In the genomic region with DNA sequence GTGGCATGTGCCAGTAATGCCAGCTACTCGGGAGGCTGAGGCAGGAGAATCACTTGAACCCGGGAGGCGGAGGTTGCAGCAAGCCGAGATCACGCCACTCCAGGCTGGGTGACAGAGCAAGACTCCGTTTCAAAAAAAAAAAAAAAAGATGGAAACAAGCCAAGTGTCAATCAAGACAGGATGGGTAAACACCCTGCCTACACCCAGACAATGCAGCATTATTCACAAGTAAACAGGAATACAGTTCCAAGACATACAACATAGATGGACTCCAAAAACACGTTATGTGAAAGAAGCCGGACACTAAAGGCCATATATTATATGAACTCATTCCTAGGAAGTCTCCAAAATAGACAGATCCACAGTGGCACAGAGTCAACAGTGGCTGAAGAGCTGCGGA, we compare ENCODE assay signal across 1 cellular context.
TF ChIP-seq lines count a peak whose summit lies in the region.

No MANE protein-coding gene starts in this region.

TF ChIP-seq in HepG2, 621 proteins besides CTCF, POLR2A, EP300 and RAD21 (continues in another document):
- TF ChIP-seq ZSCAN29 (CRISPR knock-in tag; conservative IDR thresholded peaks at IDR 0.05): no peak
- TF ChIP-seq, protein P1, sequence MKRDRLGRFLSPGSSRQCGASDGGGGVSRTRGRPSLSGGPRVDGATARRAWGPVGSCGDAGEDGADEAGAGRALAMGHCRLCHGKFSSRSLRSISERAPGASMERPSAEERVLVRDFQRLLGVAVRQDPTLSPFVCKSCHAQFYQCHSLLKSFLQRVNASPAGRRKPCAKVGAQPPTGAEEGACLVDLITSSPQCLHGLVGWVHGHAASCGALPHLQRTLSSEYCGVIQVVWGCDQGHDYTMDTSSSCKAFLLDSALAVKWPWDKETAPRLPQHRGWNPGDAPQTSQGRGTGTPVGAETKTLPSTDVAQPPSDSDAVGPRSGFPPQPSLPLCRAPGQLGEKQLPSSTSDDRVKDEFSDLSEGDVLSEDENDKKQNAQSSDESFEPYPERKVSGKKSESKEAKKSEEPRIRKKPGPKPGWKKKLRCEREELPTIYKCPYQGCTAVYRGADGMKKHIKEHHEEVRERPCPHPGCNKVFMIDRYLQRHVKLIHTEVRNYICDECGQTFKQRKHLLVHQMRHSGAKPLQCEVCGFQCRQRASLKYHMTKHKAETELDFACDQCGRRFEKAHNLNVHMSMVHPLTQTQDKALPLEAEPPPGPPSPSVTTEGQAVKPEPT (CRISPR knock-in tag; IDR thresholded peaks at IDR 0.05; ENCODE audit: low read depth): no peak
- no peak for TF ChIP-seq ZFP36L2 (CRISPR knock-in tag; IDR thresholded peaks at IDR 0.05)
- no peak for TF ChIP-seq ZEB1 (IDR thresholded peaks at IDR 0.05; ENCODE audit: insufficient replicate concordance, low read depth)
- no peak for TF ChIP-seq HMGXB4 (CRISPR knock-in tag; IDR thresholded peaks at IDR 0.05; ENCODE audit: borderline replicate concordance in 1 of 2, low read depth in 1 of 2)
- no peak for TF ChIP-seq NFE2L2 (IDR thresholded peaks at IDR 0.05; ENCODE audit: low read length)
- TF ChIP-seq RBM22 (optimal IDR thresholded peaks at IDR 0.05; ENCODE audit: low read length): peak; percentile 76
- TF ChIP-seq SOX13 (IDR thresholded peaks at IDR 0.05): no peak
- TF ChIP-seq SOX13 (CRISPR knock-in tag; conservative IDR thresholded peaks at IDR 0.05 in 1 of 2, IDR thresholded peaks at IDR 0.05 in 1 of 2): peak in 1 of 2 experiments; percentile 76; a peak in 2 of 4 replicates
- TF ChIP-seq CC2D1A (CRISPR knock-in tag; IDR thresholded peaks at IDR 0.05): no peak
- TF ChIP-seq FOXP1 (IDR thresholded peaks at IDR 0.05): 0 out of 2 replicates have a peak, but pooled peaks have one; percentile 37
- TF ChIP-seq FOXP1 (CRISPR knock-in tag; IDR thresholded peaks at IDR 0.05): peak; percentile 84
- TF ChIP-seq ZFP91 (CRISPR knock-in tag; IDR thresholded peaks at IDR 0.05; ENCODE audit: borderline replicate concordance): no peak
- TF ChIP-seq ZNF850 (CRISPR knock-in tag; conservative IDR thresholded peaks at IDR 0.05): no peak
- no peak for TF ChIP-seq POGK (CRISPR knock-in tag; conservative IDR thresholded peaks at IDR 0.05)
- TF ChIP-seq FOXO1 (CRISPR knock-in tag; IDR thresholded peaks at IDR 0.05): no peak
- no peak for TF ChIP-seq JUN (CRISPR knock-in tag; IDR thresholded peaks at IDR 0.05)
- TF ChIP-seq ZNF441 (CRISPR knock-in tag; IDR thresholded peaks at IDR 0.05; ENCODE audit: borderline replicate concordance): peak; percentile 80
- TF ChIP-seq MEIS1 (CRISPR knock-in tag; IDR thresholded peaks at IDR 0.05; ENCODE audit: borderline replicate concordance): peak; percentile 77; the same call in 1 of the 2 replicates
- no peak for TF ChIP-seq ZNF343 (CRISPR knock-in tag; IDR thresholded peaks at IDR 0.05)
- TF ChIP-seq NR2F6 (IDR thresholded peaks at IDR 0.05): no peak
- TF ChIP-seq NR2F6 (CRISPR knock-in tag; IDR thresholded peaks at IDR 0.05): no peak
- TF ChIP-seq ATF7-NPFF (CRISPR knock-in tag; IDR thresholded peaks at IDR 0.05; ENCODE audit: low read depth): no peak
- no peak for TF ChIP-seq SRF (IDR thresholded peaks at IDR 0.05; ENCODE audit: low read depth, low read length)
- TF ChIP-seq ZBTB26 (CRISPR knock-in tag; IDR thresholded peaks at IDR 0.05; ENCODE audit: borderline replicate concordance): no peak
- no peak for TF ChIP-seq ZBTB8A (CRISPR knock-in tag; IDR thresholded peaks at IDR 0.05; ENCODE audit: borderline replicate concordance, low read depth)
- TF ChIP-seq MEIS2 (CRISPR knock-in tag; IDR thresholded peaks at IDR 0.05): peak; percentile 46; the same call in 1 of the 2 replicates
- no peak for TF ChIP-seq ZNF749 (CRISPR knock-in tag; IDR thresholded peaks at IDR 0.05; ENCODE audit: borderline replicate concordance)
- TF ChIP-seq SNAI1 (CRISPR knock-in tag; IDR thresholded peaks at IDR 0.05; ENCODE audit: borderline replicate concordance): no peak
- no peak for TF ChIP-seq ARNTL (CRISPR knock-in tag; IDR thresholded peaks at IDR 0.05)
- no peak for TF ChIP-seq NFYC (CRISPR knock-in tag; IDR thresholded peaks at IDR 0.05)
- no peak for TF ChIP-seq GATAD2A (CRISPR knock-in tag; IDR thresholded peaks at IDR 0.05)
- no peak for TF ChIP-seq ESRRA (CRISPR knock-in tag; IDR thresholded peaks at IDR 0.05; ENCODE audit: low read depth)
- TF ChIP-seq GPN1 (CRISPR knock-in tag; IDR thresholded peaks at IDR 0.05; ENCODE audit: borderline replicate concordance): no peak
- no peak for TF ChIP-seq HCFC1 (IDR thresholded peaks at IDR 0.05; ENCODE audit: low read depth, low read length)
- TF ChIP-seq PHF20 (CRISPR knock-in tag; IDR thresholded peaks at IDR 0.05): no peak
- 0 out of 2 replicates have a peak, but pooled peaks have one; percentile 48 for TF ChIP-seq FOXP4 (CRISPR knock-in tag; IDR thresholded peaks at IDR 0.05)
- TF ChIP-seq NFIC (IDR thresholded peaks at IDR 0.05; ENCODE audit: low read length): 0 out of 2 replicates have a peak, but pooled peaks have one; percentile 19
- TF ChIP-seq ZNF567 (CRISPR knock-in tag; IDR thresholded peaks at IDR 0.05; ENCODE audit: borderline replicate concordance): no peak
- TF ChIP-seq ZSCAN30 (CRISPR knock-in tag; IDR thresholded peaks at IDR 0.05): no peak
- TF ChIP-seq ZNF772 (CRISPR knock-in tag; IDR thresholded peaks at IDR 0.05): no peak
- 0 out of 2 replicates have a peak, but pooled peaks have one; percentile 27 for TF ChIP-seq ZNF605 (CRISPR knock-in tag; IDR thresholded peaks at IDR 0.05)
- no peak for TF ChIP-seq PPARG (CRISPR knock-in tag; conservative IDR thresholded peaks at IDR 0.05)
- no peak for TF ChIP-seq ZNF788 (CRISPR knock-in tag; IDR thresholded peaks at IDR 0.05; ENCODE audit: borderline replicate concordance)
- TF ChIP-seq GATA4 (IDR thresholded peaks at IDR 0.05; ENCODE audit: borderline replicate concordance, low read depth): no peak
- TF ChIP-seq ARNT2 (CRISPR knock-in tag; IDR thresholded peaks at IDR 0.05; ENCODE audit: low read depth): no peak
- no peak for TF ChIP-seq ZNF337 (CRISPR knock-in tag; IDR thresholded peaks at IDR 0.05; ENCODE audit: borderline replicate concordance, low read depth)
- TF ChIP-seq, protein P2, sequence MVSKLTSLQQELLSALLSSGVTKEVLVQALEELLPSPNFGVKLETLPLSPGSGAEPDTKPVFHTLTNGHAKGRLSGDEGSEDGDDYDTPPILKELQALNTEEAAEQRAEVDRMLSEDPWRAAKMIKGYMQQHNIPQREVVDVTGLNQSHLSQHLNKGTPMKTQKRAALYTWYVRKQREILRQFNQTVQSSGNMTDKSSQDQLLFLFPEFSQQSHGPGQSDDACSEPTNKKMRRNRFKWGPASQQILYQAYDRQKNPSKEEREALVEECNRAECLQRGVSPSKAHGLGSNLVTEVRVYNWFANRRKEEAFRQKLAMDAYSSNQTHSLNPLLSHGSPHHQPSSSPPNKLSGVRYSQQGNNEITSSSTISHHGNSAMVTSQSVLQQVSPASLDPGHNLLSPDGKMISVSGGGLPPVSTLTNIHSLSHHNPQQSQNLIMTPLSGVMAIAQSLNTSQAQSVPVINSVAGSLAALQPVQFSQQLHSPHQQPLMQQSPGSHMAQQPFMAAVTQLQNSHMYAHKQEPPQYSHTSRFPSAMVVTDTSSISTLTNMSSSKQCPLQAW (CRISPR knock-in tag; IDR thresholded peaks at IDR 0.05): no peak
- TF ChIP-seq, protein P3, sequence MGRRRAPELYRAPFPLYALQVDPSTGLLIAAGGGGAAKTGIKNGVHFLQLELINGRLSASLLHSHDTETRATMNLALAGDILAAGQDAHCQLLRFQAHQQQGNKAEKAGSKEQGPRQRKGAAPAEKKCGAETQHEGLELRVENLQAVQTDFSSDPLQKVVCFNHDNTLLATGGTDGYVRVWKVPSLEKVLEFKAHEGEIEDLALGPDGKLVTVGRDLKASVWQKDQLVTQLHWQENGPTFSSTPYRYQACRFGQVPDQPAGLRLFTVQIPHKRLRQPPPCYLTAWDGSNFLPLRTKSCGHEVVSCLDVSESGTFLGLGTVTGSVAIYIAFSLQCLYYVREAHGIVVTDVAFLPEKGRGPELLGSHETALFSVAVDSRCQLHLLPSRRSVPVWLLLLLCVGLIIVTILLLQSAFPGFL (CRISPR knock-in tag; IDR thresholded peaks at IDR 0.05): no peak
- TF ChIP-seq, protein P4, sequence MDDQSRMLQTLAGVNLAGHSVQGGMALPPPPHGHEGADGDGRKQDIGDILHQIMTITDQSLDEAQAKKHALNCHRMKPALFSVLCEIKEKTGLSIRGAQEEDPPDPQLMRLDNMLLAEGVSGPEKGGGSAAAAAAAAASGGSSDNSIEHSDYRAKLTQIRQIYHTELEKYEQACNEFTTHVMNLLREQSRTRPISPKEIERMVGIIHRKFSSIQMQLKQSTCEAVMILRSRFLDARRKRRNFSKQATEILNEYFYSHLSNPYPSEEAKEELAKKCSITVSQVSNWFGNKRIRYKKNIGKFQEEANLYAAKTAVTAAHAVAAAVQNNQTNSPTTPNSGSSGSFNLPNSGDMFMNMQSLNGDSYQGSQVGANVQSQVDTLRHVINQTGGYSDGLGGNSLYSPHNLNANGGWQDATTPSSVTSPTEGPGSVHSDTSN (CRISPR knock-in tag; IDR thresholded peaks at IDR 0.05; ENCODE audit: borderline replicate concordance): no peak
- TF ChIP-seq, protein P5, sequence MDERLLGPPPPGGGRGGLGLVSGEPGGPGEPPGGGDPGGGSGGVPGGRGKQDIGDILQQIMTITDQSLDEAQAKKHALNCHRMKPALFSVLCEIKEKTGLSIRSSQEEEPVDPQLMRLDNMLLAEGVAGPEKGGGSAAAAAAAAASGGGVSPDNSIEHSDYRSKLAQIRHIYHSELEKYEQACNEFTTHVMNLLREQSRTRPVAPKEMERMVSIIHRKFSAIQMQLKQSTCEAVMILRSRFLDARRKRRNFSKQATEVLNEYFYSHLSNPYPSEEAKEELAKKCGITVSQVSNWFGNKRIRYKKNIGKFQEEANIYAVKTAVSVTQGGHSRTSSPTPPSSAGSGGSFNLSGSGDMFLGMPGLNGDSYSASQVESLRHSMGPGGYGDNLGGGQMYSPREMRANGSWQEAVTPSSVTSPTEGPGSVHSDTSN (CRISPR knock-in tag; IDR thresholded peaks at IDR 0.05): peak; percentile 74
- peak; percentile 73 for TF ChIP-seq FOXA3 (CRISPR knock-in tag; IDR thresholded peaks at IDR 0.05)
